Comparison of ENCODE assay signal across 8 cellular contexts in the genomic region with DNA sequence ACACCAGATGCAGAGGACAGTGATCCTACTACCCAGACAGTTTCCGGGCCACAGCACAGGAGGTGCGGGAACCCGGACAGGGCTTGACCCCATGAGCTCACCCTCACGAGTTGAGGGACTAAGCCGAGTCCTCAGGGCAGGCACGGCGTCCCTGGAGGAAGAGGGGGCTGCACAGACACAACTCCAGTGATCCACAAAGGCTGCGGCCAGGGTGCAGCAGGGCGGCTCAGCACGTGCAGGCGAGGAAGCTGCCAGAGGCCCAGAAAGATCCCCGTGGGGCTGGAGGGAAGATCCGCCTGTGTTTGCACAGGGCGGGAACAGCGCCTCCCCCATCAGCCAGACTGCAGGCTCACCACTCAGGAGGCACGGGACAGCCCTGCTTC. TPM values are rescaled to one million over a fixed set of nuclear protein-coding genes. Genes with fewer than 3 reads are reported as not detected.
DNase-seq lines count a peak whose midpoint lies in the region; ATAC-seq and TF ChIP-seq lines count a peak whose summit lies in the region.

No MANE protein-coding gene starts in this region.

- H3K27me3 Mint-ChIP-seq in activated T-cell treated with anti-CD3 and anti-CD28 coated beads, Interleukin-2, amount 50 U/mL, for 24 hours: peaks cover 70% of the 10 kb centered on the region
- H3K27me3 Mint-ChIP-seq in activated T-cell treated with anti-CD3 and anti-CD28 coated beads, Interleukin-2, amount 50 U/mL, for 4 hours (ENCODE audit: low read depth): peaks cover 59% of the 10 kb centered on the region

- H3K27ac ChIP-seq in ascending aorta (peak overlapping the region in 1 of 2 donors; percentile 58), thoracic aorta (peak overlapping the region in 1 of 2 donors; percentile 29), caudate nucleus (ENCODE audit: low read depth, low read length) (no peak overlapping the region)

- no peak for DNase-seq in activated T-cell treated with anti-CD3 and anti-CD28 coated beads, Interleukin-2, amount 50 U/mL, for 24 hours
- DNase-seq in activated T-cell treated with anti-CD3 and anti-CD28 coated beads, Interleukin-2, amount 50 U/mL, for 4 hours: no peak
- DNase-seq in ascending aorta (ENCODE audit: low spot score in 2 of 2) (peak in 1 of 2 donors; percentile 67), left colon (peak in 1 of 2 donors; percentile 26), thoracic aorta (ENCODE audit: low spot score) (no peak), caudate nucleus (lab: John Stamatoyannopoulos, UW) (no peak), superior temporal gyrus (ENCODE audit: extremely low spot score) (no peak)

- ATAC-seq in activated T-cell treated with anti-CD3 and anti-CD28 coated beads, Interleukin-2, amount 50 U/mL, for 4 hours: no peak
- ATAC-seq in left colon: peak; percentile 15
- peak; percentile 14 for ATAC-seq in thoracic aorta (ENCODE audit: insufficient number of reproducible peaks, low FRiP score, low read depth)
- ATAC-seq in HG02610 (IDR thresholded peaks at IDR 0.05; ENCODE audit: unreplicated experiment): no peak

- intact Hi-C loops in ascending aorta (cut with DNase I): loop anchor here (2.0 kb wide), 2 partner anchors 478 to 1192 kb away; no protein-coding TSS in a partner anchor
- intact Hi-C loops in left colon (cut with DNase I, micrococcal nuclease): no loop called here

- no peaks in the 10 kb centered on the region for H3K27me3 ChIP-seq in ascending aorta
- no peaks in the 10 kb centered on the region for H3K27me3 ChIP-seq in thoracic aorta (replicated peaks; ENCODE audit: insufficient read depth)

- H3K36me3 Mint-ChIP-seq in activated T-cell treated with anti-CD3 and anti-CD28 coated beads, Interleukin-2, amount 50 U/mL, for 24 hours (ENCODE audit: low read depth): no peaks in the 10 kb centered on the region
- no peaks in the 10 kb centered on the region for H3K36me3 Mint-ChIP-seq in activated T-cell treated with anti-CD3 and anti-CD28 coated beads, Interleukin-2, amount 50 U/mL, for 4 hours (ENCODE audit: insufficient read depth)

- no peak for TF ChIP-seq CTCF in ascending aorta (IDR thresholded peaks at IDR 0.05)
- no peak for TF ChIP-seq CTCF in thoracic aorta (IDR thresholded peaks at IDR 0.05)

- H3K4me1 ChIP-seq in ascending aorta (peaks cover 0 to 14% of the 10 kb centered on the region in 2 donors), thoracic aorta (ENCODE audit: control insufficient read depth in 1 of 2, low read depth in 2 of 2) (peaks cover 6 to 20% of the 10 kb centered on the region in 2 donors)

- no peaks in the 10 kb centered on the region for H3K9me3 Mint-ChIP-seq in activated T-cell treated with anti-CD3 and anti-CD28 coated beads, Interleukin-2, amount 50 U/mL, for 24 hours
- no peaks in the 10 kb centered on the region for H3K9me3 Mint-ChIP-seq in activated T-cell treated with anti-CD3 and anti-CD28 coated beads, Interleukin-2, amount 50 U/mL, for 4 hours

- H3K9me3 ChIP-seq in ascending aorta (no peaks in the 10 kb centered on the region), thoracic aorta (no peaks in the 10 kb centered on the region)

- H3K4me1 Mint-ChIP-seq in activated T-cell treated with anti-CD3 and anti-CD28 coated beads, Interleukin-2, amount 50 U/mL, for 24 hours (ENCODE audit: low read depth): peaks cover 15% of the 10 kb centered on the region
- peaks cover 14% of the 10 kb centered on the region for H3K4me1 Mint-ChIP-seq in activated T-cell treated with anti-CD3 and anti-CD28 coated beads, Interleukin-2, amount 50 U/mL, for 4 hours (ENCODE audit: low read depth)

- no peaks in the 10 kb centered on the region for H3K36me3 ChIP-seq in ascending aorta
- H3K36me3 ChIP-seq in thoracic aorta: no peaks in the 10 kb centered on the region

- H3K4me3 ChIP-seq in ascending aorta (peak overlapping the region; percentile 51 to 68), thoracic aorta (peak overlapping the region; percentile 65)

- peak overlapping the region; percentile 86 for H3K4me3 Mint-ChIP-seq in activated T-cell treated with anti-CD3 and anti-CD28 coated beads, Interleukin-2, amount 50 U/mL, for 24 hours
- no peak overlapping the region for H3K4me3 Mint-ChIP-seq in activated T-cell treated with anti-CD3 and anti-CD28 coated beads, Interleukin-2, amount 50 U/mL, for 4 hours

- no peak overlapping the region for H3K27ac Mint-ChIP-seq in activated T-cell treated with anti-CD3 and anti-CD28 coated beads, Interleukin-2, amount 50 U/mL, for 24 hours

RNA-seq across cellular contexts. Expression of gene TMEM72, which starts 45.9 kb away (rescaled TPM):
- total RNA-seq in activated T-cell treated with anti-CD3 and anti-CD28 coated beads, Interleukin-2, amount 50 U/mL, for 4 hours: not detected
- total RNA-seq in ascending aorta (not detected), left colon (10 to 100 TPM; 25.0 to 33.1 TPM), thoracic aorta (not detected)

Comparison
In these comparisons a context has a peak if more than half of its experiments do, and no peak if none do; other contexts are left out.
1. ATAC-seq: peak in left colon (single experiment) and thoracic aorta (single experiment); none in activated T-cell treated with anti-CD3 and anti-CD28 coated beads, Interleukin-2, amount 50 U/mL, for 4 hours (0 of 2) and HG02610 (single experiment).
2. RNA of gene TMEM72, which starts 45.9 kb away (total RNA-seq): 25.0 to 33.1 TPM in left colon; not detected in activated T-cell treated with anti-CD3 and anti-CD28 coated beads, Interleukin-2, amount 50 U/mL, for 4 hours, not detected in ascending aorta (single experiment) and not detected in thoracic aorta; every median in the first group is over 10 times any median in the second.